Comparison of ENCODE assay signal across 2 cellular contexts in the genomic region with DNA sequence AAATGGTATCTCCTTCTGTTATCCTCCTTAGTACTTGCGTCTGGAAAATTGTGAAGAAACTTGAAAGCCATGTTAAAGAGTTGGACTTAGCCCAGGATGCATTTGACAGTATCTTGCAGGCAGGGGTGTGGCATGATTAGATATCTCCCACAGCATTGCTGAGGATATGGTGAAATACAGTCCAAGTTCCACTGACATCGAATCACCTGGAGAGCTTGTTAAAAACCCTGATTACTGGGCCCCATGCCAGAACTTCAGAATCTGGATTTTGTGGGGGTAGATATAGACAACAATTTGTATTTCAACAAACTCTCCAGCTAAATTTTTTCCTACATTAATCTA.
TF ChIP-seq lines count a peak whose summit lies in the region.

No MANE protein-coding gene starts in this region.

TF ChIP-seq in liver, 16 proteins besides CTCF, POLR2A, EP300 and RAD21:
- TF ChIP-seq JUND (IDR thresholded peaks at IDR 0.05) (peak in 1 of 2 donors; percentile 48), FOXA2 (IDR thresholded peaks at IDR 0.05) (no peak), HNF4A (conservative IDR thresholded peaks at IDR 0.05) (peak; percentile 83 to 86), HNF4G (IDR thresholded peaks at IDR 0.05) (peak; percentile 70), RXRA (IDR thresholded peaks at IDR 0.05) (peak; percentile 63 to 73), SP1 (IDR thresholded peaks at IDR 0.05) (no peak)
- TF ChIP-seq, protein P1, sequence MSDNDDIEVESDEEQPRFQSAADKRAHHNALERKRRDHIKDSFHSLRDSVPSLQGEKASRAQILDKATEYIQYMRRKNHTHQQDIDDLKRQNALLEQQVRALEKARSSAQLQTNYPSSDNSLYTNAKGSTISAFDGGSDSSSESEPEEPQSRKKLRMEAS (IDR thresholded peaks at IDR 0.05), result peak; percentile 21
TF ChIP-seq in liver: peak in this region for 5.

TF ChIP-seq in HepG2, 621 proteins besides CTCF, POLR2A, EP300 and RAD21:
- TF ChIP-seq ZNF235 (CRISPR knock-in tag; IDR thresholded peaks at IDR 0.05; ENCODE audit: borderline replicate concordance) (no peak), ZNF225 (CRISPR knock-in tag; IDR thresholded peaks at IDR 0.05) (no peak), ZNF713 (CRISPR knock-in tag; IDR thresholded peaks at IDR 0.05) (no peak), MIER3 (CRISPR knock-in tag; IDR thresholded peaks at IDR 0.05; ENCODE audit: borderline replicate concordance) (no peak), MEIS2 (CRISPR knock-in tag; IDR thresholded peaks at IDR 0.05) (no peak), NR2C2 (CRISPR knock-in tag; IDR thresholded peaks at IDR 0.05; ENCODE audit: borderline replicate concordance) (no peak), AGO2 (optimal IDR thresholded peaks at IDR 0.05; ENCODE audit: low read depth, low read length) (no peak), ZNF724P (CRISPR knock-in tag; IDR thresholded peaks at IDR 0.05; ENCODE audit: borderline replicate concordance) (no peak), HNRNPH1 (optimal IDR thresholded peaks at IDR 0.05; ENCODE audit: low read depth, low read length) (no peak), SNAI1 (CRISPR knock-in tag; IDR thresholded peaks at IDR 0.05; ENCODE audit: borderline replicate concordance) (no peak), ZFP41 (CRISPR knock-in tag; IDR thresholded peaks at IDR 0.05; ENCODE audit: borderline replicate concordance) (no peak), ISX (CRISPR knock-in tag; conservative IDR thresholded peaks at IDR 0.05) (no peak), MTF1 (CRISPR knock-in tag; IDR thresholded peaks at IDR 0.05) (no peak)
- TF ChIP-seq, protein P2, sequence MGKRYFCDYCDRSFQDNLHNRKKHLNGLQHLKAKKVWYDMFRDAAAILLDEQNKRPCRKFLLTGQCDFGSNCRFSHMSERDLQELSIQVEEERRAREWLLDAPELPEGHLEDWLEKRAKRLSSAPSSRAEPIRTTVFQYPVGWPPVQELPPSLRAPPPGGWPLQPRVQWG (CRISPR knock-in tag; IDR thresholded peaks at IDR 0.05; ENCODE audit: borderline replicate concordance, low read depth), result no peak
- TF ChIP-seq, protein P3, sequence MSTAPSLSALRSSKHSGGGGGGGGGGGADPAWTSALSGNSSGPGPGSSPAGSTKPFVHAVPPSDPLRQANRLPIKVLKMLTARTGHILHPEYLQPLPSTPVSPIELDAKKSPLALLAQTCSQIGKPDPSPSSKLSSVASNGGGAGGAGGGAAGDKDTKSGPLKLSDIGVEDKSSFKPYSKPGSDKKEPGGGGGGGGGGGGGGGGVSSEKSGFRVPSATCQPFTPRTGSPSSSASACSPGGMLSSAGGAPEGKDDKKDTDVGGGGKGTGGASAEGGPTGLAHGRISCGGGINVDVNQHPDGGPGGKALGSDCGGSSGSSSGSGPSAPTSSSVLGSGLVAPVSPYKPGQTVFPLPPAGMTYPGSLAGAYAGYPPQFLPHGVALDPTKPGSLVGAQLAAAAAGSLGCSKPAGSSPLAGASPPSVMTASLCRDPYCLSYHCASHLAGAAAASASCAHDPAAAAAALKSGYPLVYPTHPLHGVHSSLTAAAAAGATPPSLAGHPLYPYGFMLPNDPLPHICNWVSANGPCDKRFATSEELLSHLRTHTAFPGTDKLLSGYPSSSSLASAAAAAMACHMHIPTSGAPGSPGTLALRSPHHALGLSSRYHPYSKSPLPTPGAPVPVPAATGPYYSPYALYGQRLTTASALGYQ (CRISPR knock-in tag; IDR thresholded peaks at IDR 0.05), result no peak
- TF ChIP-seq, protein P4, sequence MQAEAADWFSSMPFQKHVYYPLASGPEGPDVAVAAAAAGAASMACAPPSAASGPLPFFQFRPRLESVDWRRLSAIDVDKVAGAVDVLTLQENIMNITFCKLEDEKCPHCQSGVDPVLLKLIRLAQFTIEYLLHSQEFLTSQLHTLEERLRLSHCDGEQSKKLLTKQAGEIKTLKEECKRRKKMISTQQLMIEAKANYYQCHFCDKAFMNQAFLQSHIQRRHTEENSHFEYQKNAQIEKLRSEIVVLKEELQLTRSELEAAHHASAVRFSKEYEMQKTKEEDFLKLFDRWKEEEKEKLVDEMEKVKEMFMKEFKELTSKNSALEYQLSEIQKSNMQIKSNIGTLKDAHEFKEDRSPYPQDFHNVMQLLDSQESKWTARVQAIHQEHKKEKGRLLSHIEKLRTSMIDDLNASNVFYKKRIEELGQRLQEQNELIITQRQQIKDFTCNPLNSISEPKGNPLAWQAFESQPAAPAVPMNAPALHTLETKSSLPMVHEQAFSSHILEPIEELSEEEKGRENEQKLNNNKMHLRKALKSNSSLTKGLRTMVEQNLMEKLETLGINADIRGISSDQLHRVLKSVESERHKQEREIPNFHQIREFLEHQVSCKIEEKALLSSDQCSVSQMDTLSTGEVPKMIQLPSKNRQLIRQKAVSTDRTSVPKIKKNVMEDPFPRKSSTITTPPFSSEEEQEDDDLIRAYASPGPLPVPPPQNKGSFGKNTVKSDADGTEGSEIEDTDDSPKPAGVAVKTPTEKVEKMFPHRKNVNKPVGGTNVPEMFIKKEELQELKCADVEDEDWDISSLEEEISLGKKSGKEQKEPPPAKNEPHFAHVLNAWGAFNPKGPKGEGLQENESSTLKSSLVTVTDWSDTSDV (CRISPR knock-in tag; IDR thresholded peaks at IDR 0.05), result no peak
TF ChIP-seq in HepG2: peak in this region for 0.
